ENCODE assay signal across 30 cellular contexts in genomic region chr10:129308953-129309352, GRCh38.
DNase-seq lines count a peak whose midpoint lies in the region; ATAC-seq and TF ChIP-seq lines count a peak whose summit lies in the region.
"Had no signal": no experiment of that assay in that cellular context is flagged by ENCODE, and none has a peak within 500 bp of the region (broad histone marks: within the 10 kb centered on the region; RNA-seq: fewer than 3 reads in every experiment).

No MANE protein-coding gene starts in this region.

- CTCF ChIA-PET in A673 (lab: Charles Lee): no interaction called here

- no peaks in the 10 kb centered on the region for H4K20me1 ChIP-seq in neural cell (ENCODE audit: insufficient read depth)
- H4K20me1 ChIP-seq: BLaER1; BLaER1 treated with 17β-estradiol and CSF1 and Interleukin-3, amounts not matched to agents 10 nM and 100 nM had no signal

- BruUV-seq in A673 (replicated peaks; lab: Mats Ljungman, UMichigan): no TSS peak

- no peaks in the 10 kb centered on the region for H3K27me3 ChIP-seq in A673 (replicated peaks; ENCODE audit: insufficient read depth, low read depth, low read length, poor library complexity)
- H3K27me3 ChIP-seq in neural cell (ENCODE audit: insufficient read depth, low read depth, low read length): no peaks in the 10 kb centered on the region
- H3K27me3 ChIP-seq: BE2C; BLaER1; BLaER1 treated with 17β-estradiol and CSF1 and Interleukin-3, amounts not matched to agents 10 nM and 100 nM had no signal

- peak overlapping the region; percentile 2 for H3K4me2 ChIP-seq in neural cell (ENCODE audit: low read length)
- H3K4me2 ChIP-seq: A549; BLaER1; BLaER1 treated with 17β-estradiol and CSF1 and Interleukin-3, amounts not matched to agents 10 nM and 100 nM had no signal

- no peak for DNase-seq in A673 (ENCODE audit: low spot score)
- no peak for DNase-seq in EL
- DNase-seq in SK-N-DZ (ENCODE audit: low spot score): no peak
- DNase-seq: 8988T; ACHN; AML-193; BE2C; C1 segment of cervical spinal cord; Caco-2; Calu3; CD4-positive, alpha-beta memory T cell; CD4-positive, alpha-beta T cell; CD4-positive, CD25-positive, alpha-beta regulatory T cell; CD8-positive, alpha-beta memory T cell; CD8-positive, alpha-beta T cell; COR-L47; DMS 273 treated with DMSO at 0.1 percent for 48 hours; DMS153; DMS53; DMS79; DMS79 treated with DMSO at 0.1 percent for 48 hours; DND-41 had no signal

- H3K4me1 ChIP-seq in A673 (ENCODE audit: insufficient read depth, low read length, poor library complexity, severe bottlenecking): peaks cover 66% of the 10 kb centered on the region
- H3K4me1 ChIP-seq: A549; BE2C; BLaER1; BLaER1 treated with 17β-estradiol and CSF1 and Interleukin-3, amounts not matched to agents 10 nM and 100 nM had no signal

- TF ChIP-seq RAD21 in neural cell (conservative IDR thresholded peaks at IDR 0.05): peak; percentile 10

- H3K9me3 ChIP-seq in A673 (ENCODE audit: low read depth, low read length, poor library complexity, severe bottlenecking) (peaks cover 5% of the 10 kb centered on the region), neural cell (ENCODE audit: low read length) (no peaks in the 10 kb centered on the region)
- H3K9me3 ChIP-seq: A549, BE2C, BLaER1, Caco-2 had no signal

- H3K79me2 ChIP-seq in neural cell (replicated peaks; ENCODE audit: insufficient read depth, low read length): no peaks in the 10 kb centered on the region

- peak; percentile 98 for TF ChIP-seq EP300 in neural cell (conservative IDR thresholded peaks at IDR 0.05; ENCODE audit: poor library complexity, severe bottlenecking)

- H3K36me3 ChIP-seq in A673 (ENCODE audit: insufficient read depth, low read length, poor library complexity, severe bottlenecking) (no peaks in the 10 kb centered on the region), neural cell (ENCODE audit: insufficient read depth, low read length) (no peaks in the 10 kb centered on the region)
- H3K36me3 ChIP-seq: BE2C; BLaER1; BLaER1 treated with 17β-estradiol and CSF1 and Interleukin-3, amounts not matched to agents 10 nM and 100 nM had no signal

- no peak for ATAC-seq in GM18907 (IDR thresholded peaks at IDR 0.05; ENCODE audit: unreplicated experiment)
- ATAC-seq: A549; CD8-positive, alpha-beta T cell had no signal

- no peak overlapping the region for H2AFZ ChIP-seq in neural cell (ENCODE audit: low read depth, low read length)

- H3F3A ChIP-seq in neural cell (ENCODE audit: insufficient read depth, low read length, poor library complexity, severe bottlenecking): no peaks in the 10 kb centered on the region

- H3K27ac ChIP-seq in A673 (ENCODE audit: low read depth, low read length, poor library complexity, severe bottlenecking) (peak overlapping the region; percentile 92), VCaP (peak overlapping the region; percentile 52), neural cell (ENCODE audit: low read length) (peak overlapping the region; percentile 30)
- H3K27ac ChIP-seq: 22Rv1; A549; BLaER1; BLaER1 treated with 17β-estradiol and CSF1 and Interleukin-3, amounts not matched to agents 10 nM and 100 nM; C4-2B had no signal

- no peaks in the 10 kb centered on the region for H3K9me2 ChIP-seq in neural cell (ENCODE audit: insufficient read depth, low read length)

- intact Hi-C loops in A673 (cut with micrococcal nuclease; ENCODE audit: unreplicated experiment): no loop called here

- TF ChIP-seq CTCF in A673 (conservative IDR thresholded peaks at IDR 0.05; ENCODE audit: low read depth, low read length) (no peak), VCaP (conservative IDR thresholded peaks at IDR 0.05) (no peak), neural cell (IDR thresholded peaks at IDR 0.05; ENCODE audit: poor library complexity, severe bottlenecking) (no peak)

- POLR2A ChIA-PET in A673 (lab: Charles Lee; ENCODE audit: low non-redundant PET): no interaction called here

- H3K4me3 ChIP-seq in A673 (ENCODE audit: low read depth, low read length, poor library complexity, severe bottlenecking): no peak overlapping the region
- H3K4me3 ChIP-seq in neural cell (ENCODE audit: low read length): peak overlapping the region; percentile 31
- H3K4me3 ChIP-seq: A549; BLaER1; BLaER1 treated with 17β-estradiol and CSF1 and Interleukin-3, amounts not matched to agents 10 nM and 100 nM had no signal

- H3K9ac ChIP-seq in neural cell (ENCODE audit: low read length): no peak overlapping the region
- H3K9ac ChIP-seq: BLaER1; BLaER1 treated with 17β-estradiol and CSF1 and Interleukin-3, amounts not matched to agents 10 nM and 100 nM had no signal

TF ChIP-seq in neural cell, 6 proteins besides CTCF, POLR2A, EP300 and RAD21:
- TF ChIP-seq MXI1 (conservative IDR thresholded peaks at IDR 0.05; ENCODE audit: poor library complexity, severe bottlenecking) (no peak), REST (IDR thresholded peaks at IDR 0.05; ENCODE audit: borderline replicate concordance) (no peak), EZH2 (IDR thresholded peaks at IDR 0.05; ENCODE audit: borderline replicate concordance, insufficient read depth, low read length, poor library complexity, severe bottlenecking) (no peak), SMC3 (conservative IDR thresholded peaks at IDR 0.05; ENCODE audit: poor library complexity) (no peak), POLR2AphosphoS5 (IDR thresholded peaks at IDR 0.05) (peak; percentile 69), TAF1 (IDR thresholded peaks at IDR 0.05; ENCODE audit: low read depth) (no peak)
TF ChIP-seq in neural cell: peak in this region for 1.

Comparison
In these comparisons a context has a peak if more than half of its experiments do, and no peak if none do; other contexts are left out.
1. H3K27ac ChIP-seq: peak in every context shown above with its lines; median percentile 92 in A673; 52 in VCaP; 30 in neural cell.